9 cellular contexts compared by ENCODE assay signal in the genomic region with DNA sequence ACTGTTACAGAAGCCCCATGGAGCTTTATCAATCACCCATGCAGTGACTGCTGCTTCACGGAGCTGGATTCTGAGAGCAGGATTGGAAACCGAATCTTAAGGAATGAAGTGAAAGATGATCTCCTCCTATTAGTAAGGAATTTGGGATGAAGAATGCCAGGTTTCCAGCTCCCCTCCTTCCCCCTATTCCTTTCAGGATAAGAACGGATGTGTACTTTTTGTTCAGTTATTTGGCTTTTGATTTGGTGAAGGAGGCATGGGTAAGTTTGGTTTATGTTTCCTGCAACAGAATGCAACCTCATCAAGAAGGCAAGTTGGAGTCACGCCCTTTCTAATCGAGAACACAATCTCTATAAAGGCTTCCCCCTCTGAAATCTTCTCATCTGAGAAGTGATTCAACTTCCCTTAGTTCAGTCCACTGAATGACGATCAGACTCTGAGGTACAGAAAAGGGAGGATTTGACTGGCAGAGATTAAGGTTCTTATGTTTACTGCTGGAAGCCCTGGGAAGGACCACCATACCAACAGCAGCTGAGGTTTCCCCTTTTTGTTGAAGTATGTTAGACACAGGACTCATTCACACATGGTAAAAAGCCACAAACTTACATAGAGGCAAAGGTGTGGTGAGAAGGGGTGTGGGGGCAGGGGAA. TPM values are rescaled to one million over a fixed set of nuclear protein-coding genes. Genes with fewer than 3 reads are reported as not detected.
DNase-seq lines count a peak whose midpoint lies in the region; ATAC-seq lines count a peak whose summit lies in the region.
"Had no signal": no experiment of that assay in that cellular context is flagged by ENCODE, and none has a peak within 500 bp of the region (broad histone marks: within the 10 kb centered on the region; RNA-seq: fewer than 3 reads in every experiment).

No MANE protein-coding gene starts in this region.

- ATAC-seq in aorta (ENCODE audit: low FRiP score), result no peak
- ATAC-seq in HG02759 (IDR thresholded peaks at IDR 0.05; ENCODE audit: unreplicated experiment), result no peak
- ATAC-seq in HG02840 (IDR thresholded peaks at IDR 0.05; ENCODE audit: low FRiP score, unreplicated experiment), result no peak
- ATAC-seq: HCT116 had no signal

- peak overlapping the region; percentile 93 for H3K4me2 ChIP-seq in Karpas-422 (ENCODE audit: low read depth, low read length, poor library complexity, severe bottlenecking)

- H4K20me1 ChIP-seq in Karpas-422 (ENCODE audit: insufficient read depth, low read depth, low read length), result peaks cover 5% of the 10 kb centered on the region; the same call in 1 of the 2 replicates

- H3K4me1 ChIP-seq in Karpas-422 (ENCODE audit: low read length), result peaks cover 92% of the 10 kb centered on the region
- peaks cover 3 to 8% of the 10 kb centered on the region in 2 donors for H3K4me1 ChIP-seq in aorta (ENCODE audit: control insufficient read depth in 1 of 2, insufficient read depth in 2 of 2, low read length in 2 of 2)

- H3K27ac ChIP-seq in Karpas-422 (ENCODE audit: low read length) (peak overlapping the region; percentile 91), aorta (ENCODE audit: low read depth in 1 of 2, low read length in 2 of 2) (peak overlapping the region; percentile 81 to 89)

- H3K9ac ChIP-seq in Karpas-422 (ENCODE audit: low read length), result peak overlapping the region; percentile 52

- DNase-seq in AG20443 (ENCODE audit: low spot score) (peak; percentile 21), Karpas-422 (peak; percentile 56), astrocyte of the hippocampus (ENCODE audit: low read depth, low spot score) (peak; percentile 23), medulla oblongata (ENCODE audit: extremely low spot score) (peak; percentile 40), aorta (no peak), NCI-H2107 treated with DMSO at 0.1 percent for 48 hours (lab: John Stamatoyannopoulos, UW; ENCODE audit: unreplicated experiment) (no peak)

- intact Hi-C loops in aorta (cut with DNase I), result no loop called here

- no peak overlapping the region for H2AFZ ChIP-seq in Karpas-422 (ENCODE audit: low read length)

- peaks cover 97% of the 10 kb centered on the region for H3K79me2 ChIP-seq in Karpas-422 (ENCODE audit: low read length)

- H3K4me3 ChIP-seq in Karpas-422 (ENCODE audit: low read length) (no peak overlapping the region), aorta (ENCODE audit: low read length in 2 of 2) (no peak overlapping the region)

- WGBS in aorta, 2 donors, result 5 to 8% methylated on average over 6 of the region's 6 CpGs

- H3K27me3 ChIP-seq in Karpas-422 (ENCODE audit: low read length) (no peaks in the 10 kb centered on the region), aorta (ENCODE audit: control insufficient read depth in 1 of 2, insufficient read depth in 2 of 2, low read length in 1 of 2) (no peaks in the 10 kb centered on the region)

- no peaks in the 10 kb centered on the region for H3K9me2 ChIP-seq in Karpas-422 (replicated peaks; ENCODE audit: insufficient read depth, low read length)

- peaks cover 36% of the 10 kb centered on the region for H3K36me3 ChIP-seq in Karpas-422 (ENCODE audit: insufficient read depth, low read length)
- peaks cover 0 to 3% of the 10 kb centered on the region in 2 donors for H3K36me3 ChIP-seq in aorta (ENCODE audit: control insufficient read depth in 1 of 2, insufficient read depth in 2 of 2, low read length in 1 of 2)

- H3K9me3 ChIP-seq in Karpas-422 (ENCODE audit: low read length), result no peaks in the 10 kb centered on the region
- H3K9me3 ChIP-seq in aorta (ENCODE audit: control insufficient read depth, low read length), result no peaks in the 10 kb centered on the region

RNA-seq across cellular contexts. Expression of a gene that starts 5.5 kb away (rescaled TPM):
- 68.1 and 91.4 TPM in 2 replicates for total RNA-seq in Karpas-422 (2014; rRNA removed; shearing (Covaris generic); ENCODE audit: low replicate concordance)
- total RNA-seq in aorta, result 10 to 100 TPM; 47.5 to 51.6 TPM
- polyA plus RNA-seq in aorta, result 10 to 100 TPM; 19.3 to 24.2 TPM

Comparison
In these comparisons a context has a peak if more than half of its experiments do, and no peak if none do; other contexts are left out.
1. DNase-seq: peak in AG20443 (single experiment), Karpas-422 (single experiment), astrocyte of the hippocampus (single experiment) and medulla oblongata (single experiment); none in aorta (0 of 2) and NCI-H2107 treated with DMSO at 0.1 percent for 48 hours (single experiment).